In the genomic region with DNA sequence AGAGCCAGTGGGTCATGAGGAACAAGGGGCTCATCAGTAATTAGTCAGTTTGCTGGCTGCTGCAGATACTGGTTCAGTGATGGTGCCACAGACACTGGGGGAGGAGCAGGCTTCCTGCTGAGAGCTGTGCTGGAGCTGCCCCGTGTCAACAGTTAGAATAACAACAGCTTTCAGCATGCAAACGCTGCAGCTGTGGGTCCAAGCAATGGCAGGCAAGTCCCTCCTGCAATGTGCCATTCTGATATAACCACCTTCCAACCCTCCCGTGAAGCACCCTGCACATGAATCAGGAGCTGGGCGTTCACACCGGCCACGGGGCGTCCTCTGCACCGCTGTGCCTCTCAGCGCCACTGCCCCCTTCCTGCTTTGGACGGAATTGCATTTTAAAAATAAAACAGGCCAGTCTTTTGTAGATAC, we compare ENCODE assay signal across 8 cellular contexts.
DNase-seq lines count a peak whose midpoint lies in the region; ATAC-seq and TF ChIP-seq lines count a peak whose summit lies in the region.

No MANE protein-coding gene starts in this region.

- no peak for ATAC-seq in GM21423 (IDR thresholded peaks at IDR 0.05; ENCODE audit: unreplicated experiment)

- H3K27ac ChIP-seq in DOHH2 (ENCODE audit: low read depth, low read length) (no peak overlapping the region), HUES48 (ENCODE audit: low read depth, low read length) (no peak overlapping the region), uterus (no peak overlapping the region), tibial artery (no peak overlapping the region)

- H3K9me3 Mint-ChIP-seq in neural crest cell = peaks cover 12% of the 10 kb centered on the region

- H3K4me1 ChIP-seq in DOHH2 (ENCODE audit: control insufficient read depth, low read length) (no peaks in the 10 kb centered on the region), HUES48 (ENCODE audit: control insufficient read depth, insufficient read depth, low read length) (peaks cover 4% of the 10 kb centered on the region; the same call in 1 of the 2 replicates), uterus (no peaks in the 10 kb centered on the region), tibial artery (no peaks in the 10 kb centered on the region)

- H3K9me3 ChIP-seq in DOHH2 (ENCODE audit: control insufficient read depth, insufficient read depth, low read length) (no peaks in the 10 kb centered on the region), HUES48 (ENCODE audit: control insufficient read depth, insufficient read depth, low read length) (no peaks in the 10 kb centered on the region), uterus (peaks cover 0 to 8% of the 10 kb centered on the region in 2 donors), tibial artery (peaks cover 0 to 19% (median 18%) of the 10 kb centered on the region in 3 donors)

- TF ChIP-seq CTCF in DOHH2 (IDR thresholded peaks at IDR 0.05; ENCODE audit: low read depth, low read length, poor library complexity, severe bottlenecking) (peak; percentile 67), neural crest cell (conservative IDR thresholded peaks at IDR 0.05) (peak; percentile 64), uterus (IDR thresholded peaks at IDR 0.05) (no peak), tibial artery (IDR thresholded peaks at IDR 0.05) (no peak)

- no peaks in the 10 kb centered on the region for H3K36me3 ChIP-seq in DOHH2 (ENCODE audit: control insufficient read depth, low read length)
- no peaks in the 10 kb centered on the region for H3K36me3 ChIP-seq in HUES48 (ENCODE audit: control insufficient read depth, insufficient read depth, low read length)
- no peaks in the 10 kb centered on the region for H3K36me3 ChIP-seq in uterus
- no peaks in the 10 kb centered on the region for H3K36me3 ChIP-seq in tibial artery

- H3K9ac ChIP-seq in HUES48 (ENCODE audit: low read depth, low read length) = no peak overlapping the region

- intact Hi-C loops in uterus (cut with DNase I; ENCODE audit: low total_unique reads) = no loop called here
- intact Hi-C loops in tibial artery (cut with DNase I; ENCODE audit: low total_unique reads) = no loop called here

- no peaks in the 10 kb centered on the region for H3K79me2 ChIP-seq in DOHH2 (ENCODE audit: control insufficient read depth, low read length)

- no peaks in the 10 kb centered on the region for H4K20me1 ChIP-seq in DOHH2 (ENCODE audit: control insufficient read depth, insufficient read depth, low read depth, low read length)

- H3K4me2 ChIP-seq in DOHH2 (ENCODE audit: low read length) = no peak overlapping the region

- H3K27ac Mint-ChIP-seq in neural crest cell (ENCODE audit: unreplicated experiment) = no peak overlapping the region

- H3K27me3 Mint-ChIP-seq in neural crest cell (ENCODE audit: low read depth) = peaks cover 2% of the 10 kb centered on the region

- H3F3A ChIP-seq in DOHH2 (ENCODE audit: control insufficient read depth, insufficient read depth) = no peaks in the 10 kb centered on the region

- no peak overlapping the region for H3K4me3 Mint-ChIP-seq in neural crest cell

- peak; percentile 23 for DNase-seq in activated naive CD4-positive, alpha-beta T cell treated with anti-CD3 and anti-CD28 coated beads, Interleukin-2, amount 50 U/mL, for 16 hours
- peak; percentile 50 for DNase-seq in neural crest cell (ENCODE audit: low read depth, low spot score)
- no peak for DNase-seq in NCI-H774 (lab: John Stamatoyannopoulos, UW)
- DNase-seq in uterus = no peak
- no peak for DNase-seq in tibial artery

- no peaks in the 10 kb centered on the region for H3K9me2 ChIP-seq in DOHH2 (replicated peaks; ENCODE audit: control insufficient read depth, low read length)

- H3K4me3 ChIP-seq in DOHH2 (ENCODE audit: low read length) (no peak overlapping the region), HUES48 (ENCODE audit: low read depth, low read length) (peak overlapping the region; percentile 41), uterus (no peak overlapping the region), tibial artery (no peak overlapping the region)

- H3K27me3 ChIP-seq in DOHH2 (ENCODE audit: control insufficient read depth, low read length) (peaks cover 7% of the 10 kb centered on the region), HUES48 (ENCODE audit: control insufficient read depth, insufficient read depth, low read length) (no peaks in the 10 kb centered on the region), uterus (no peaks in the 10 kb centered on the region), tibial artery (peaks cover 0 to 16% of the 10 kb centered on the region in 2 donors)

- TF ChIP-seq POLR2A in uterus (IDR thresholded peaks at IDR 0.05) = no peak

- peaks cover 14% of the 10 kb centered on the region for H3K36me3 Mint-ChIP-seq in neural crest cell (ENCODE audit: low read depth)

- peaks cover 38% of the 10 kb centered on the region for H3K4me1 Mint-ChIP-seq in neural crest cell

Comparison
In these comparisons a context has a peak if more than half of its experiments do, and no peak if none do; other contexts are left out.
1. CTCF ChIP-seq: peak in DOHH2 (single experiment) and neural crest cell (single experiment); none in uterus (0 of 4) and tibial artery (0 of 2).
2. DNase-seq: peak in activated naive CD4-positive, alpha-beta T cell treated with anti-CD3 and anti-CD28 coated beads, Interleukin-2, amount 50 U/mL, for 16 hours (single experiment) and neural crest cell (single experiment); none in NCI-H774 (single experiment), uterus (0 of 2) and tibial artery (0 of 2).